ENCODE assay signal across 1 cellular context in the genomic region with DNA sequence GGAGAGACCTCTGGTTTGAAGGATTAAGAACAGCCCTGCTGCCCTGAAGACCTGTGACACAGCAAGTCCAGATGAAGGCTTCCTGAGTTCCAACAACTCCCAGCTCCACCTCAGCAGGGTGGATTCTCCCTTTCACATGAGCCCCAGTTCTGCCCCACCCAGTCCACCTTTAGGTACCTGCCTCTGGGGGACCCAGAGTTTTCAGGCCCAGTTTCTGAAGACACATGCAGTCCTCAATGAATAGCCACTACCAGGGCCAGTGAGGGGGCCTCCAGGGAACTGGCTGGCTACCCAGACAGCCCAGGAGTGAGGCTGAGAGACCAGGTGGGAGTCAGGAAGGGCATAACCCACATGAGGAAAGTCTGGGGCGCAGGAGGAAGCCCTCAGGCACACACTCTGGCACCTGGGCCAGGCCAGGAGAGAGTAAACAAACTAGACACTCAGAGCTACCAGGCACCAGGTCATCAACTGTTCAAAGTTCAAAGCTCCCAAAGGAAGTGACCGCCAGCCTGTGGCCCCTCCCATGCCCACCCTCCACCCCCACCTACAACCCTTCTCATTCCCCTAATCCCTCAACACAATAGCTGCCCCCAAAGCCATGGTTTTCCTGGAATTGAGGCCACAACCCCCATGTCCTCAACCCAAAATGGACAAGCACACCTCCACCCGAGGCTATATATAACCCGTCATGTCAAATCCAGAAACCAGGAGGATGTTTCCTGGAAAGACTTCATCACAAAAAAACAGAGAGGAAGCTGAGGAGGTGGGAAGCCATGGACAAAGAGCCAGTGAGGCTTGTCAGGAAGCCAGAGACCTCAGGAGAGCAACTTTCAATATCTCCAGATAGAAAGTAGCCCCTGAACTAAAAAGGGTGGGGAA.
TF ChIP-seq lines count a peak whose summit lies in the region.

No MANE protein-coding gene starts in this region.

TF ChIP-seq in HepG2, 621 proteins besides CTCF, POLR2A, EP300 and RAD21 (continued from another document and continues in another):
- TF ChIP-seq MLLT10 (CRISPR knock-in tag; IDR thresholded peaks at IDR 0.05) (no peak), HDAC6 (IDR thresholded peaks at IDR 0.05; ENCODE audit: low read depth, low read length) (no peak), DR1 (CRISPR knock-in tag; IDR thresholded peaks at IDR 0.05) (no peak), ZKSCAN1 (IDR thresholded peaks at IDR 0.05; ENCODE audit: low read length) (no peak), ZNF562 (CRISPR knock-in tag; IDR thresholded peaks at IDR 0.05; ENCODE audit: borderline replicate concordance) (no peak), CCDC6 (CRISPR knock-in tag; IDR thresholded peaks at IDR 0.05) (no peak), ZNF678 (CRISPR knock-in tag; IDR thresholded peaks at IDR 0.05) (no peak), ZNF441 (CRISPR knock-in tag; IDR thresholded peaks at IDR 0.05; ENCODE audit: borderline replicate concordance) (0 out of 2 replicates have a peak, but pooled peaks have one; percentile 27), SRF (IDR thresholded peaks at IDR 0.05; ENCODE audit: low read depth, low read length) (no peak), ZBTB38 (CRISPR knock-in tag; IDR thresholded peaks at IDR 0.05) (no peak), NCOR1 (IDR thresholded peaks at IDR 0.05; ENCODE audit: borderline replicate concordance, low read length) (peak; percentile 44; the same call in 1 of the 2 replicates), XBP1 (CRISPR knock-in tag; IDR thresholded peaks at IDR 0.05) (no peak), ZNF446 (CRISPR knock-in tag; IDR thresholded peaks at IDR 0.05) (no peak), ZSCAN25 (CRISPR knock-in tag; IDR thresholded peaks at IDR 0.05) (no peak), NR1H2 (CRISPR knock-in tag; IDR thresholded peaks at IDR 0.05; ENCODE audit: borderline replicate concordance, low read depth) (no peak), PLRG1 (conservative IDR thresholded peaks at IDR 0.05) (no peak), NFATC3 (CRISPR knock-in tag; IDR thresholded peaks at IDR 0.05) (no peak), ZMYM4 (CRISPR knock-in tag; IDR thresholded peaks at IDR 0.05) (0 out of 2 replicates have a peak, but pooled peaks have one; percentile 28), GFI1 (CRISPR knock-in tag; IDR thresholded peaks at IDR 0.05; ENCODE audit: borderline replicate concordance) (no peak), KDM1A (CRISPR knock-in tag; IDR thresholded peaks at IDR 0.05) (no peak), NKX3-1 (CRISPR knock-in tag; IDR thresholded peaks at IDR 0.05) (no peak), FLYWCH1 (CRISPR knock-in tag; IDR thresholded peaks at IDR 0.05) (no peak), U2AF2 (IDR thresholded peaks at IDR 0.05; ENCODE audit: low read depth, low read length) (no peak), CAMTA2 (CRISPR knock-in tag; IDR thresholded peaks at IDR 0.05; ENCODE audit: borderline replicate concordance) (no peak), ZNF577 (CRISPR knock-in tag; IDR thresholded peaks at IDR 0.05; ENCODE audit: borderline replicate concordance, low read depth) (no peak), FOXK2 (IDR thresholded peaks at IDR 0.05) (no peak)
- TF ChIP-seq, protein P1, sequence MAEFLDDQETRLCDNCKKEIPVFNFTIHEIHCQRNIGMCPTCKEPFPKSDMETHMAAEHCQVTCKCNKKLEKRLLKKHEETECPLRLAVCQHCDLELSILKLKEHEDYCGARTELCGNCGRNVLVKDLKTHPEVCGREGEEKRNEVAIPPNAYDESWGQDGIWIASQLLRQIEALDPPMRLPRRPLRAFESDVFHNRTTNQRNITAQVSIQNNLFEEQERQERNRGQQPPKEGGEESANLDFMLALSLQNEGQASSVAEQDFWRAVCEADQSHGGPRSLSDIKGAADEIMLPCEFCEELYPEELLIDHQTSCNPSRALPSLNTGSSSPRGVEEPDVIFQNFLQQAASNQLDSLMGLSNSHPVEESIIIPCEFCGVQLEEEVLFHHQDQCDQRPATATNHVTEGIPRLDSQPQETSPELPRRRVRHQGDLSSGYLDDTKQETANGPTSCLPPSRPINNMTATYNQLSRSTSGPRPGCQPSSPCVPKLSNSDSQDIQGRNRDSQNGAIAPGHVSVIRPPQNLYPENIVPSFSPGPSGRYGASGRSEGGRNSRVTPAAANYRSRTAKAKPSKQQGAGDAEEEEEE (CRISPR knock-in tag; IDR thresholded peaks at IDR 0.05; ENCODE audit: borderline replicate concordance) = no peak
- TF ChIP-seq, protein P2, sequence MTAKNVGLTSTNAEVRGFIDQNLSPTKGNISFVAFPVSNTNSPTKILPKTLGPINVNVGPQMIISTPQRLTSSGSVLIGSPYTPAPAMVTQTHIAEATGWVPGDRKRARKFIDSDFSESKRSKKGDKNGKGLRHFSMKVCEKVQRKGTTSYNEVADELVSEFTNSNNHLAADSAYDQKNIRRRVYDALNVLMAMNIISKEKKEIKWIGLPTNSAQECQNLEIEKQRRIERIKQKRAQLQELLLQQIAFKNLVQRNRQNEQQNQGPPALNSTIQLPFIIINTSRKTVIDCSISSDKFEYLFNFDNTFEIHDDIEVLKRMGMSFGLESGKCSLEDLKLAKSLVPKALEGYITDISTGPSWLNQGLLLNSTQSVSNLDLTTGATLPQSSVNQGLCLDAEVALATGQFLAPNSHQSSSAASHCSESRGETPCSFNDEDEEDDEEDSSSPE (CRISPR knock-in tag; IDR thresholded peaks at IDR 0.05) = peak; percentile 63
- TF ChIP-seq, protein P3, sequence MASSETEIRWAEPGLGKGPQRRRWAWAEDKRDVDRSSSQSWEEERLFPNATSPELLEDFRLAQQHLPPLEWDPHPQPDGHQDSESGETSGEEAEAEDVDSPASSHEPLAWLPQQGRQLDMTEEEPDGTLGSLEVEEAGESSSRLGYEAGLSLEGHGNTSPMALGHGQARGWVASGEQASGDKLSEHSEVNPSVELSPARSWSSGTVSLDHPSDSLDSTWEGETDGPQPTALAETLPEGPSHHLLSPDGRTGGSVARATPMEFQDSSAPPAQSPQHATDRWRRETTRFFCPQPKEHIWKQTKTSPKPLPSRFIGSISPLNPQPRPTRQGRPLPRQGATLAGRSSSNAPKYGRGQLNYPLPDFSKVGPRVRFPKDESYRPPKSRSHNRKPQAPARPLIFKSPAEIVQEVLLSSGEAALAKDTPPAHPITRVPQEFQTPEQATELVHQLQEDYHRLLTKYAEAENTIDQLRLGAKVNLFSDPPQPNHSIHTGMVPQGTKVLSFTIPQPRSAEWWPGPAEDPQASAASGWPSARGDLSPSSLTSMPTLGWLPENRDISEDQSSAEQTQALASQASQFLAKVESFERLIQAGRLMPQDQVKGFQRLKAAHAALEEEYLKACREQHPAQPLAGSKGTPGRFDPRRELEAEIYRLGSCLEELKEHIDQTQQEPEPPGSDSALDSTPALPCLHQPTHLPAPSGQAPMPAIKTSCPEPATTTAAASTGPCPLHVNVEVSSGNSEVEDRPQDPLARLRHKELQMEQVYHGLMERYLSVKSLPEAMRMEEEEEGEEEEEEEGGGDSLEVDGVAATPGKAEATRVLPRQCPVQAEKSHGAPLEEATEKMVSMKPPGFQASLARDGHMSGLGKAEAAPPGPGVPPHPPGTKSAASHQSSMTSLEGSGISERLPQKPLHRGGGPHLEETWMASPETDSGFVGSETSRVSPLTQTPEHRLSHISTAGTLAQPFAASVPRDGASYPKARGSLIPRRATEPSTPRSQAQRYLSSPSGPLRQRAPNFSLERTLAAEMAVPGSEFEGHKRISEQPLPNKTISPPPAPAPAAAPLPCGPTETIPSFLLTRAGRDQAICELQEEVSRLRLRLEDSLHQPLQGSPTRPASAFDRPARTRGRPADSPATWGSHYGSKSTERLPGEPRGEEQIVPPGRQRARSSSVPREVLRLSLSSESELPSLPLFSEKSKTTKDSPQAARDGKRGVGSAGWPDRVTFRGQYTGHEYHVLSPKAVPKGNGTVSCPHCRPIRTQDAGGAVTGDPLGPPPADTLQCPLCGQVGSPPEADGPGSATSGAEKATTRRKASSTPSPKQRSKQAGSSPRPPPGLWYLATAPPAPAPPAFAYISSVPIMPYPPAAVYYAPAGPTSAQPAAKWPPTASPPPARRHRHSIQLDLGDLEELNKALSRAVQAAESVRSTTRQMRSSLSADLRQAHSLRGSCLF (CRISPR knock-in tag; IDR thresholded peaks at IDR 0.05; ENCODE audit: borderline replicate concordance) = no peak
- TF ChIP-seq, protein P4, sequence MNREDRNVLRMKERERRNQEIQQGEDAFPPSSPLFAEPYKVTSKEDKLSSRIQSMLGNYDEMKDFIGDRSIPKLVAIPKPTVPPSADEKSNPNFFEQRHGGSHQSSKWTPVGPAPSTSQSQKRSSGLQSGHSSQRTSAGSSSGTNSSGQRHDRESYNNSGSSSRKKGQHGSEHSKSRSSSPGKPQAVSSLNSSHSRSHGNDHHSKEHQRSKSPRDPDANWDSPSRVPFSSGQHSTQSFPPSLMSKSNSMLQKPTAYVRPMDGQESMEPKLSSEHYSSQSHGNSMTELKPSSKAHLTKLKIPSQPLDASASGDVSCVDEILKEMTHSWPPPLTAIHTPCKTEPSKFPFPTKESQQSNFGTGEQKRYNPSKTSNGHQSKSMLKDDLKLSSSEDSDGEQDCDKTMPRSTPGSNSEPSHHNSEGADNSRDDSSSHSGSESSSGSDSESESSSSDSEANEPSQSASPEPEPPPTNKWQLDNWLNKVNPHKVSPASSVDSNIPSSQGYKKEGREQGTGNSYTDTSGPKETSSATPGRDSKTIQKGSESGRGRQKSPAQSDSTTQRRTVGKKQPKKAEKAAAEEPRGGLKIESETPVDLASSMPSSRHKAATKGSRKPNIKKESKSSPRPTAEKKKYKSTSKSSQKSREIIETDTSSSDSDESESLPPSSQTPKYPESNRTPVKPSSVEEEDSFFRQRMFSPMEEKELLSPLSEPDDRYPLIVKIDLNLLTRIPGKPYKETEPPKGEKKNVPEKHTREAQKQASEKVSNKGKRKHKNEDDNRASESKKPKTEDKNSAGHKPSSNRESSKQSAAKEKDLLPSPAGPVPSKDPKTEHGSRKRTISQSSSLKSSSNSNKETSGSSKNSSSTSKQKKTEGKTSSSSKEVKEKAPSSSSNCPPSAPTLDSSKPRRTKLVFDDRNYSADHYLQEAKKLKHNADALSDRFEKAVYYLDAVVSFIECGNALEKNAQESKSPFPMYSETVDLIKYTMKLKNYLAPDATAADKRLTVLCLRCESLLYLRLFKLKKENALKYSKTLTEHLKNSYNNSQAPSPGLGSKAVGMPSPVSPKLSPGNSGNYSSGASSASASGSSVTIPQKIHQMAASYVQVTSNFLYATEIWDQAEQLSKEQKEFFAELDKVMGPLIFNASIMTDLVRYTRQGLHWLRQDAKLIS (CRISPR knock-in tag; IDR thresholded peaks at IDR 0.05) = no peak; the same call in 1 of the 2 replicates
- TF ChIP-seq, protein P5, sequence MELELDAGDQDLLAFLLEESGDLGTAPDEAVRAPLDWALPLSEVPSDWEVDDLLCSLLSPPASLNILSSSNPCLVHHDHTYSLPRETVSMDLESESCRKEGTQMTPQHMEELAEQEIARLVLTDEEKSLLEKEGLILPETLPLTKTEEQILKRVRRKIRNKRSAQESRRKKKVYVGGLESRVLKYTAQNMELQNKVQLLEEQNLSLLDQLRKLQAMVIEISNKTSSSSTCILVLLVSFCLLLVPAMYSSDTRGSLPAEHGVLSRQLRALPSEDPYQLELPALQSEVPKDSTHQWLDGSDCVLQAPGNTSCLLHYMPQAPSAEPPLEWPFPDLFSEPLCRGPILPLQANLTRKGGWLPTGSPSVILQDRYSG (CRISPR knock-in tag; IDR thresholded peaks at IDR 0.05) = no peak
- TF ChIP-seq, protein P6, sequence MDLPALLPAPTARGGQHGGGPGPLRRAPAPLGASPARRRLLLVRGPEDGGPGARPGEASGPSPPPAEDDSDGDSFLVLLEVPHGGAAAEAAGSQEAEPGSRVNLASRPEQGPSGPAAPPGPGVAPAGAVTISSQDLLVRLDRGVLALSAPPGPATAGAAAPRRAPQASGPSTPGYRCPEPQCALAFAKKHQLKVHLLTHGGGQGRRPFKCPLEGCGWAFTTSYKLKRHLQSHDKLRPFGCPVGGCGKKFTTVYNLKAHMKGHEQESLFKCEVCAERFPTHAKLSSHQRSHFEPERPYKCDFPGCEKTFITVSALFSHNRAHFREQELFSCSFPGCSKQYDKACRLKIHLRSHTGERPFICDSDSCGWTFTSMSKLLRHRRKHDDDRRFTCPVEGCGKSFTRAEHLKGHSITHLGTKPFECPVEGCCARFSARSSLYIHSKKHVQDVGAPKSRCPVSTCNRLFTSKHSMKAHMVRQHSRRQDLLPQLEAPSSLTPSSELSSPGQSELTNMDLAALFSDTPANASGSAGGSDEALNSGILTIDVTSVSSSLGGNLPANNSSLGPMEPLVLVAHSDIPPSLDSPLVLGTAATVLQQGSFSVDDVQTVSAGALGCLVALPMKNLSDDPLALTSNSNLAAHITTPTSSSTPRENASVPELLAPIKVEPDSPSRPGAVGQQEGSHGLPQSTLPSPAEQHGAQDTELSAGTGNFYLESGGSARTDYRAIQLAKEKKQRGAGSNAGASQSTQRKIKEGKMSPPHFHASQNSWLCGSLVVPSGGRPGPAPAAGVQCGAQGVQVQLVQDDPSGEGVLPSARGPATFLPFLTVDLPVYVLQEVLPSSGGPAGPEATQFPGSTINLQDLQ (CRISPR knock-in tag; IDR thresholded peaks at IDR 0.05) = no peak
